23 cellular contexts compared by ENCODE assay signal in the genomic region with DNA sequence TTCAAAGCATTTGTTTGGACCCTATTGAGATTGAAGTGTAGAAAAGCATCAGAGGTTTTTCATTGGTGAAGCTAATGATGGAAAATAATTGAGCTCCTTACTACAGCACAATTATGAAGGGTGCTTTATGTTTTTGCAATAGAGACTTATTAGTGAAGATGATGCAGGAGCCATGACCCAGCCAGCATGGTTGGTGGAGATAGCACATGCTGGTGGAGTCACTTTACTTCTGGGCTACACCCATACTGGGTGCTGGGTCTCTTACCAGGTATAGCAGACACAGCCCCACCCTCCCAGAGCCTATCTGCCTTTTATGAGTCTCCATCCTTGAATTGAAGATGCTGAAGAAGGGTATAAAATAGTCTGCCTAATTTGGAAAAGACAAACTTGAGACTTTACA. TPM values are rescaled to one million over a fixed set of nuclear protein-coding genes. Genes with fewer than 3 reads are reported as not detected.
"Had no signal": no experiment of that assay in that cellular context is flagged by ENCODE, and none has a peak within 500 bp of the region (broad histone marks: within the 10 kb centered on the region; RNA-seq: fewer than 3 reads in every experiment).

No MANE protein-coding gene starts in this region.

- ATAC-seq: body of pancreas, left ventricle myocardium superior, pancreas, psoas muscle, WTC11 had no signal

- DNase-seq: activated CD8-positive, alpha-beta memory T cell treated with anti-CD3 and anti-CD28 coated beads for 24 hours; activated CD8-positive, alpha-beta memory T cell treated with anti-CD3 and anti-CD28 coated beads, Interleukin-2, amount 50 U/mL, for 48 hours; activated effector memory CD4-positive, alpha-beta T cell treated with Interleukin-2 at 50 U/mL for 16 hours; activated naive CD4-positive, alpha-beta T cell treated with anti-CD3 and anti-CD28 coated beads for 36 hours; activated T-cell treated with anti-CD3 and anti-CD28 coated beads, Interleukin-2, amount 50 U/mL, for 48 hours; anterior cingulate cortex; body of pancreas; effector CD8-positive, alpha-beta T cell; head of caudate nucleus; hypothalamus; left ventricle myocardium superior; pancreas; psoas muscle; stimulated activated CD4-positive, alpha-beta T cell treated with anti-CD3 and anti-CD28 coated beads, Interleukin-4, amount 100 ng/mL, for 4 hours; substantia nigra; T-helper 1 cell; thyroid gland had no signal

- H3K4me3 ChIP-seq: body of pancreas, cardiac muscle cell, pancreas, psoas muscle, right atrium auricular region, thyroid gland had no signal

- FAIRE-seq: frontal cortex, islet of Langerhans, pancreas had no signal

- H3K27ac ChIP-seq: body of pancreas, cardiac muscle cell, pancreas, psoas muscle, right atrium auricular region, thyroid gland had no signal

- H3K9me3 ChIP-seq: body of pancreas, pancreas, psoas muscle, right atrium auricular region, thyroid gland had no signal

- H3K27me3 ChIP-seq: body of pancreas, pancreas, right atrium auricular region, thyroid gland had no signal

- H3K36me3 ChIP-seq: thyroid gland had no signal

RNA-seq across cellular contexts. Expression of a gene that starts 19.6 kb away (rescaled TPM):
- total RNA-seq: activated naive CD4-positive, alpha-beta T cell treated with anti-CD3 and anti-CD28 coated beads for 36 hours; myocyte had no signal
